In the genomic region with DNA sequence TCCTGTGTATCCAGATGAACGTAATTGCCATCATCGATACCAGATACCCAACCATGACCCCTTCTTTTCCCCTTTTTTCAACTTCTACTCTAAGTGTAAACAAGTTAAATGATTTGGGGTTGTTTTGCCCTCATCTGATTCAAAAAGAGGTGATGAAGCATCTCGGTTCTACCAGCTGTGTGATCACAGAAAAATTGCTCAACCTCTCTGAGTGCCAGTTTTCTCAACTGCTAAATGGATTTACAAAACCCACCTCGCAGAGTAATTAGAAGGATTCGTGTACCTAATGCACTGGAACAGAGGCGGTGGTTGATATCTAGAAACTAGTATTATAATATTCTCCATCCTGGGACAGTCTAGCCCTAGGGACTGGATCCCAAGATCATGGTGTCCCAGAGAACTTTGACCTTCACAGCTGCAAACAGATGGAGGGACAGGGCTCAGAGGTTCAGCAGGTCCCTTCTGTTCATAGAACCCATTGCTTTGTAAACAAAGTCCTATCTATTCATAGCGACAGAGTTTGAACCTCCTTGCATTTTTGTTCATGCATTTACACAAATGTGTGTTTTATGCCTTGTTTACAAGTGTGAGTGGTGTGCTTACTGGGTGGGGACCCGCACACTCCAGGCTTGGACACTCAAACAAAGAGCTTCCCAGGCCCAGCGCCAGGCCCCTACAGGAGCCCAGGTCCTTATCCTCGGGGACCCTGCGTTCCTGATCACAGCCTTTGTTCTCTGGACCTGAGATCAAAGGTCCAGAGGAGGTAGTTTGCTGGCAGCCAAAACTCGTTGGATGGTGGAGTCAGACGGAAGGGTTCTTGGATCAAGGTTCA, we compare ENCODE assay signal across 1 cellular context.
TF ChIP-seq lines count a peak whose summit lies in the region.

No MANE protein-coding gene starts in this region.

TF ChIP-seq in HepG2, 621 proteins besides CTCF, POLR2A, EP300 and RAD21 (continued from another document and continues in another):
- TF ChIP-seq ZNF326 (CRISPR knock-in tag; IDR thresholded peaks at IDR 0.05; ENCODE audit: borderline replicate concordance) (no peak), STAG1 (CRISPR knock-in tag; IDR thresholded peaks at IDR 0.05) (0 out of 2 replicates have a peak, but pooled peaks have one; percentile 10), ZFP37 (CRISPR knock-in tag; IDR thresholded peaks at IDR 0.05; ENCODE audit: borderline replicate concordance) (no peak), SP140L (CRISPR knock-in tag; IDR thresholded peaks at IDR 0.05; ENCODE audit: borderline replicate concordance) (no peak), MTA1 (CRISPR knock-in tag; IDR thresholded peaks at IDR 0.05; ENCODE audit: borderline replicate concordance) (peak; percentile 85; the same call in 1 of the 2 replicates), CREM (IDR thresholded peaks at IDR 0.05) (peak; percentile 49; the same call in 1 of the 2 replicates), CREM (CRISPR knock-in tag; IDR thresholded peaks at IDR 0.05) (no peak), ETV5 (CRISPR knock-in tag; IDR thresholded peaks at IDR 0.05; ENCODE audit: borderline replicate concordance) (0 out of 2 replicates have a peak, but pooled peaks have one; percentile 11), MBNL3 (CRISPR knock-in tag; conservative IDR thresholded peaks at IDR 0.05) (no peak), XRCC5 (optimal IDR thresholded peaks at IDR 0.05; ENCODE audit: low read length) (peak; percentile 56), FOXP1 (IDR thresholded peaks at IDR 0.05) (0 out of 2 replicates have a peak, but pooled peaks have one; percentile 36), FOXP1 (CRISPR knock-in tag; IDR thresholded peaks at IDR 0.05) (peak; percentile 92), POGZ (CRISPR knock-in tag; IDR thresholded peaks at IDR 0.05) (peak; percentile 59; the same call in 1 of the 2 replicates), ZNF180 (CRISPR knock-in tag; IDR thresholded peaks at IDR 0.05; ENCODE audit: borderline replicate concordance, low read depth) (no peak), HNF4A (CRISPR knock-in tag; IDR thresholded peaks at IDR 0.05) (peak; percentile 94), PHF5A (CRISPR knock-in tag; IDR thresholded peaks at IDR 0.05; ENCODE audit: low read depth, unreplicated experiment) (peak; percentile 23), HDAC1 (CRISPR knock-in tag; IDR thresholded peaks at IDR 0.05) (peak; percentile 60; the same call in 1 of the 2 replicates), HMG20A (CRISPR knock-in tag; IDR thresholded peaks at IDR 0.05; ENCODE audit: borderline replicate concordance) (peak; percentile 64), ZNF557 (CRISPR knock-in tag; IDR thresholded peaks at IDR 0.05) (no peak), EHMT2 (IDR thresholded peaks at IDR 0.05; ENCODE audit: borderline replicate concordance, low read depth, low read length) (peak; percentile 16; the same call in 1 of the 2 replicates), ZNF670 (CRISPR knock-in tag; IDR thresholded peaks at IDR 0.05; ENCODE audit: borderline replicate concordance) (0 out of 2 replicates have a peak, but pooled peaks have one; percentile 52), NR2F6 (IDR thresholded peaks at IDR 0.05) (peak; percentile 50; the same call in 1 of the 2 replicates), NR2F6 (CRISPR knock-in tag; IDR thresholded peaks at IDR 0.05) (peak; percentile 61), ZFY (CRISPR knock-in tag; IDR thresholded peaks at IDR 0.05) (peak; percentile 50), NR2C2 (CRISPR knock-in tag; IDR thresholded peaks at IDR 0.05; ENCODE audit: borderline replicate concordance) (no peak), SOX6 (IDR thresholded peaks at IDR 0.05) (no peak), SOX6 (CRISPR knock-in tag; IDR thresholded peaks at IDR 0.05) (peak; percentile 82), ZNF766 (CRISPR knock-in tag; IDR thresholded peaks at IDR 0.05; ENCODE audit: borderline replicate concordance) (0 out of 2 replicates have a peak, but pooled peaks have one; percentile 53), ZNF317 (CRISPR knock-in tag; IDR thresholded peaks at IDR 0.05) (0 out of 2 replicates have a peak, but pooled peaks have one; percentile 50), BHLHE40 (IDR thresholded peaks at IDR 0.05; ENCODE audit: low read length) (0 out of 2 replicates have a peak, but pooled peaks have one; percentile 14)
- TF ChIP-seq, protein P1, sequence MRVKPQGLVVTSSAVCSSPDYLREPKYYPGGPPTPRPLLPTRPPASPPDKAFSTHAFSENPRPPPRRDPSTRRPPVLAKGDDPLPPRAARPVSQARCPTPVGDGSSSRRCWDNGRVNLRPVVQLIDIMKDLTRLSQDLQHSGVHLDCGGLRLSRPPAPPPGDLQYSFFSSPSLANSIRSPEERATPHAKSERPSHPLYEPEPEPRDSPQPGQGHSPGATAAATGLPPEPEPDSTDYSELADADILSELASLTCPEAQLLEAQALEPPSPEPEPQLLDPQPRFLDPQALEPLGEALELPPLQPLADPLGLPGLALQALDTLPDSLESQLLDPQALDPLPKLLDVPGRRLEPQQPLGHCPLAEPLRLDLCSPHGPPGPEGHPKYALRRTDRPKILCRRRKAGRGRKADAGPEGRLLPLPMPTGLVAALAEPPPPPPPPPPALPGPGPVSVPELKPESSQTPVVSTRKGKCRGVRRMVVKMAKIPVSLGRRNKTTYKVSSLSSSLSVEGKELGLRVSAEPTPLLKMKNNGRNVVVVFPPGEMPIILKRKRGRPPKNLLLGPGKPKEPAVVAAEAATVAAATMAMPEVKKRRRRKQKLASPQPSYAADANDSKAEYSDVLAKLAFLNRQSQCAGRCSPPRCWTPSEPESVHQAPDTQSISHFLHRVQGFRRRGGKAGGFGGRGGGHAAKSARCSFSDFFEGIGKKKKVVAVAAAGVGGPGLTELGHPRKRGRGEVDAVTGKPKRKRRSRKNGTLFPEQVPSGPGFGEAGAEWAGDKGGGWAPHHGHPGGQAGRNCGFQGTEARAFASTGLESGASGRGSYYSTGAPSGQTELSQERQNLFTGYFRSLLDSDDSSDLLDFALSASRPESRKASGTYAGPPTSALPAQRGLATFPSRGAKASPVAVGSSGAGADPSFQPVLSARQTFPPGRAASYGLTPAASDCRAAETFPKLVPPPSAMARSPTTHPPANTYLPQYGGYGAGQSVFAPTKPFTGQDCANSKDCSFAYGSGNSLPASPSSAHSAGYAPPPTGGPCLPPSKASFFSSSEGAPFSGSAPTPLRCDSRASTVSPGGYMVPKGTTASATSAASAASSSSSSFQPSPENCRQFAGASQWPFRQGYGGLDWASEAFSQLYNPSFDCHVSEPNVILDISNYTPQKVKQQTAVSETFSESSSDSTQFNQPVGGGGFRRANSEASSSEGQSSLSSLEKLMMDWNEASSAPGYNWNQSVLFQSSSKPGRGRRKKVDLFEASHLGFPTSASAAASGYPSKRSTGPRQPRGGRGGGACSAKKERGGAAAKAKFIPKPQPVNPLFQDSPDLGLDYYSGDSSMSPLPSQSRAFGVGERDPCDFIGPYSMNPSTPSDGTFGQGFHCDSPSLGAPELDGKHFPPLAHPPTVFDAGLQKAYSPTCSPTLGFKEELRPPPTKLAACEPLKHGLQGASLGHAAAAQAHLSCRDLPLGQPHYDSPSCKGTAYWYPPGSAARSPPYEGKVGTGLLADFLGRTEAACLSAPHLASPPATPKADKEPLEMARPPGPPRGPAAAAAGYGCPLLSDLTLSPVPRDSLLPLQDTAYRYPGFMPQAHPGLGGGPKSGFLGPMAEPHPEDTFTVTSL (CRISPR knock-in tag; IDR thresholded peaks at IDR 0.05; ENCODE audit: borderline replicate concordance), result peak; percentile 46; the same call in 1 of the 2 replicates
- TF ChIP-seq, protein P2, sequence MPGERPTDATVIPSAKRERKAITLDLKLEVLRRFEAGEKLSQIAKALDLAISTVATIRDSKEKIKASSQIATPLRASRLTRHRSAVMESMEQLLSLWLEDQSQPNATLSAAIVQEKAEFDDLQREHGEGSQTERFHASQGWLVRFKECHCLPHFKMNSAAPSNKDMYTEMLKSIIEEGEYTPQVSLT (CRISPR knock-in tag; IDR thresholded peaks at IDR 0.05; ENCODE audit: borderline replicate concordance, low read depth), result no peak
- TF ChIP-seq, protein P3, sequence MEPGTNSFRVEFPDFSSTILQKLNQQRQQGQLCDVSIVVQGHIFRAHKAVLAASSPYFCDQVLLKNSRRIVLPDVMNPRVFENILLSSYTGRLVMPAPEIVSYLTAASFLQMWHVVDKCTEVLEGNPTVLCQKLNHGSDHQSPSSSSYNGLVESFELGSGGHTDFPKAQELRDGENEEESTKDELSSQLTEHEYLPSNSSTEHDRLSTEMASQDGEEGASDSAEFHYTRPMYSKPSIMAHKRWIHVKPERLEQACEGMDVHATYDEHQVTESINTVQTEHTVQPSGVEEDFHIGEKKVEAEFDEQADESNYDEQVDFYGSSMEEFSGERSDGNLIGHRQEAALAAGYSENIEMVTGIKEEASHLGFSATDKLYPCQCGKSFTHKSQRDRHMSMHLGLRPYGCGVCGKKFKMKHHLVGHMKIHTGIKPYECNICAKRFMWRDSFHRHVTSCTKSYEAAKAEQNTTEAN (CRISPR knock-in tag; conservative IDR thresholded peaks at IDR 0.05), result peak; percentile 99
- TF ChIP-seq, protein P4, sequence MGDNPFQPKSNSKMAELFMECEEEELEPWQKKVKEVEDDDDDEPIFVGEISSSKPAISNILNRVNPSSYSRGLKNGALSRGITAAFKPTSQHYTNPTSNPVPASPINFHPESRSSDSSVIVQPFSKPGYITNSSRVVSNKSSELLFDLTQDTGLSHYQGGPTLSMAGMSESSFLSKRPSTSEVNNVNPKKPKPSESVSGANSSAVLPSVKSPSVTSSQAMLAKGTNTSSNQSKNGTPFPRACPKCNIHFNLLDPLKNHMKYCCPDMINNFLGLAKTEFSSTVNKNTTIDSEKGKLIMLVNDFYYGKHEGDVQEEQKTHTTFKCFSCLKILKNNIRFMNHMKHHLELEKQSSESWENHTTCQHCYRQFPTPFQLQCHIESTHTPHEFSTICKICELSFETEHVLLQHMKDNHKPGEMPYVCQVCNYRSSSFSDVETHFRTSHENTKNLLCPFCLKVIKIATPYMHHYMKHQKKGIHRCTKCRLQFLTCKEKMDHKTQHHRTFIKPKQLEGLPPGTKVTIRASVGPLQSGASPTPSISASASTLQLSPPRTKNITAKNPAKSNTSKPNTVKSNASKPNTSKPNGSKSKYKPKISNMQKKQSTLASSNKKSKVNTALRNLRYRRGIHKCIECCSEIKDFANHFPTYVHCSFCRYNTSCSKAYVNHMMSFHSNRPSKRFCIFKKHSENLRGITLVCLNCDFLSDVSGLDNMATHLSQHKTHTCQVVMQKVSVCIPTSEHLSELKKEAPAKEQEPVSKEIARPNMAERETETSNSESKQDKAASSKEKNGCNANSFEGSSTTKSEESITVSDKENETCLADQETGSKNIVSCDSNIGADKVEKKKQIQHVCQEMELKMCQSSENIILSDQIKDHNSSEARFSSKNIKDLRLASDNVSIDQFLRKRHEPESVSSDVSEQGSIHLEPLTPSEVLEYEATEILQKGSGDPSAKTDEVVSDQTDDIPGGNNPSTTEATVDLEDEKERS (CRISPR knock-in tag; IDR thresholded peaks at IDR 0.05), result peak; percentile 41; the same call in 1 of the 2 replicates
- TF ChIP-seq, protein P5, sequence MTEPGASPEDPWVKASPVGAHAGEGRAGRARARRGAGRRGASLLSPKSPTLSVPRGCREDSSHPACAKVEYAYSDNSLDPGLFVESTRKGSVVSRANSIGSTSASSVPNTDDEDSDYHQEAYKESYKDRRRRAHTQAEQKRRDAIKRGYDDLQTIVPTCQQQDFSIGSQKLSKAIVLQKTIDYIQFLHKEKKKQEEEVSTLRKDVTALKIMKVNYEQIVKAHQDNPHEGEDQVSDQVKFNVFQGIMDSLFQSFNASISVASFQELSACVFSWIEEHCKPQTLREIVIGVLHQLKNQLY (CRISPR knock-in tag; IDR thresholded peaks at IDR 0.05), result peak; percentile 51; the same call in 1 of the 2 replicates
- TF ChIP-seq, protein P6, sequence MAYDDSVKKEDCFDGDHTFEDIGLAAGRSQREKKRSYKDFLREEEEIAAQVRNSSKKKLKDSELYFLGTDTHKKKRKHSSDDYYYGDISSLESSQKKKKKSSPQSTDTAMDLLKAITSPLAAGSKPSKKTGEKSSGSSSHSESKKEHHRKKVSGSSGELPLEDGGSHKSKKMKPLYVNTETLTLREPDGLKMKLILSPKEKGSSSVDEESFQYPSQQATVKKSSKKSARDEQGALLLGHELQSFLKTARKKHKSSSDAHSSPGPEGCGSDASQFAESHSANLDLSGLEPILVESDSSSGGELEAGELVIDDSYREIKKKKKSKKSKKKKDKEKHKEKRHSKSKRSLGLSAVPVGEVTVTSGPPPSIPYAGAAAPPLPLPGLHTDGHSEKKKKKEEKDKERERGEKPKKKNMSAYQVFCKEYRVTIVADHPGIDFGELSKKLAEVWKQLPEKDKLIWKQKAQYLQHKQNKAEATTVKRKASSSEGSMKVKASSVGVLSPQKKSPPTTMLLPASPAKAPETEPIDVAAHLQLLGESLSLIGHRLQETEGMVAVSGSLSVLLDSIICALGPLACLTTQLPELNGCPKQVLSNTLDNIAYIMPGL (CRISPR knock-in tag; IDR thresholded peaks at IDR 0.05; ENCODE audit: borderline replicate concordance in 1 of 2, low read depth in 1 of 2), result 0 out of 4 replicates have a peak, but pooled peaks of 1 of the 2 experiments have one; percentile 17
- TF ChIP-seq, protein P7, sequence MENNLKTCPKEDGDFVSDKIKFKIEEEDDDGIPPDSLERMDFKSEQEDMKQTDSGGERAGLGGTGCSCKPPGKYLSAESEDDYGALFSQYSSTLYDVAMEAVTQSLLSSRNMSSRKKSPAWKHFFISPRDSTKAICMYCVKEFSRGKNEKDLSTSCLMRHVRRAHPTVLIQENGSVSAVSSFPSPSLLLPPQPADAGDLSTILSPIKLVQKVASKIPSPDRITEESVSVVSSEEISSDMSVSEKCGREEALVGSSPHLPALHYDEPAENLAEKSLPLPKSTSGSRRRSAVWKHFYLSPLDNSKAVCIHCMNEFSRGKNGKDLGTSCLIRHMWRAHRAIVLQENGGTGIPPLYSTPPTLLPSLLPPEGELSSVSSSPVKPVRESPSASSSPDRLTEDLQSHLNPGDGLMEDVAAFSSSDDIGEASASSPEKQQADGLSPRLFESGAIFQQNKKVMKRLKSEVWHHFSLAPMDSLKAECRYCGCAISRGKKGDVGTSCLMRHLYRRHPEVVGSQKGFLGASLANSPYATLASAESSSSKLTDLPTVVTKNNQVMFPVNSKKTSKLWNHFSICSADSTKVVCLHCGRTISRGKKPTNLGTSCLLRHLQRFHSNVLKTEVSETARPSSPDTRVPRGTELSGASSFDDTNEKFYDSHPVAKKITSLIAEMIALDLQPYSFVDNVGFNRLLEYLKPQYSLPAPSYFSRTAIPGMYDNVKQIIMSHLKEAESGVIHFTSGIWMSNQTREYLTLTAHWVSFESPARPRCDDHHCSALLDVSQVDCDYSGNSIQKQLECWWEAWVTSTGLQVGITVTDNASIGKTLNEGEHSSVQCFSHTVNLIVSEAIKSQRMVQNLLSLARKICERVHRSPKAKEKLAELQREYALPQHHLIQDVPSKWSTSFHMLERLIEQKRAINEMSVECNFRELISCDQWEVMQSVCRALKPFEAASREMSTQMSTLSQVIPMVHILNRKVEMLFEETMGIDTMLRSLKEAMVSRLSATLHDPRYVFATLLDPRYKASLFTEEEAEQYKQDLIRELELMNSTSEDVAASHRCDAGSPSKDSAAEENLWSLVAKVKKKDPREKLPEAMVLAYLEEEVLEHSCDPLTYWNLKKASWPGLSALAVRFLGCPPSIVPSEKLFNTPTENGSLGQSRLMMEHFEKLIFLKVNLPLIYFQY (CRISPR knock-in tag; IDR thresholded peaks at IDR 0.05; ENCODE audit: borderline replicate concordance), result no peak
